Comparison of ENCODE assay signal across 1 cellular context in the genomic region with DNA sequence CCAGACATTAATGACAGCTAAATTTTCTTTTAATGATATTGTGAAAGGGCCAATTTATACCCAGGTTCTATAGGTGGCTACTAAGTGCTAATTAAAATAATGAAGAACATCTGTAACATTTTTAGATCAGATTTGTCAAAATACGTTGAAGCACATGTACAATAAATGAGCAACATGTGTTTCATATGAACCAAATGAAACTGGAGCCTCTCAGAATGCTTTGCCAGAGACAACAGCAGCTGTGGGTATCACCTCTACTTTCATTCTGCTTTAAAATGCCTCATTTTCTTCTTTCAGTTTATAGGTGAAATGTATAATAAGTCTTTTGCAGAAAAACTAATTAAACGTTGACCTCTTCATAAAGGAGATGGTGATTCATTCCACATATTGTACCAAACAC.
TF ChIP-seq lines count a peak whose summit lies in the region.

No MANE protein-coding gene starts in this region.

TF ChIP-seq in GM23338, 12 proteins besides CTCF, POLR2A, EP300 and RAD21 (continued from another document):
- TF ChIP-seq ZNF462 (CRISPR knock-in tag; IDR thresholded peaks at IDR 0.05) (no peak), ETS1 (IDR thresholded peaks at IDR 0.05) (no peak), REST (IDR thresholded peaks at IDR 0.05; ENCODE audit: unreplicated experiment) (no peak)
